Comparison of ENCODE assay signal across 1 cellular context in the genomic region with DNA sequence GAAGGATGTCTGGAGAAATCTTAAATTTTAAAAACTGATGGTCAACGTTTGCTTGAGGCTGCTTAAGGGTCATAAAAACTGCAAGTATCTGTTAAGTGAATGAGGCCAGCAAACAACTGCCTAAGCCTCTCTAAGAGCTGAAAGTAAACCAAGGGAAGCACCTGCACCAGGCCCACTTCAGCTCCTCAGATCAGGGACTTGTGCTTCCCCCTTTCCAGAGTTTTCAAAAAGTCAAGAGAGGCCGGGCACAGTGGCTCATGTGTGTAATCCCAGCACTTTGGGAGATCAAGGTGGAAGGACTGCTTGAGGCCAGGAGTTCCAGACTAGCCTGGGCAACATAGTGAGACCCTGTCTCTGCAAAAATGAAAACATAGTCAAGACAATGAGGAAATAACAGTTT.
TF ChIP-seq lines count a peak whose summit lies in the region.

No MANE protein-coding gene starts in this region.

TF ChIP-seq in HepG2, 621 proteins besides CTCF, POLR2A, EP300 and RAD21 (continued from another document):
- TF ChIP-seq ZIK1 (CRISPR knock-in tag; IDR thresholded peaks at IDR 0.05; ENCODE audit: borderline replicate concordance, low read depth) (no peak), TBX3 (IDR thresholded peaks at IDR 0.05; ENCODE audit: borderline replicate concordance) (no peak), ZNF530 (CRISPR knock-in tag; IDR thresholded peaks at IDR 0.05; ENCODE audit: low read depth) (no peak), IKZF1 (IDR thresholded peaks at IDR 0.05) (no peak), PRPF4 (IDR thresholded peaks at IDR 0.05; ENCODE audit: low read depth, low read length, poor library complexity, severe bottlenecking) (no peak), BCL6 (CRISPR knock-in tag; IDR thresholded peaks at IDR 0.05) (no peak), TBX2 (CRISPR knock-in tag; IDR thresholded peaks at IDR 0.05; ENCODE audit: borderline replicate concordance) (no peak), NFE2 (CRISPR knock-in tag; IDR thresholded peaks at IDR 0.05) (no peak), PHB2 (IDR thresholded peaks at IDR 0.05; ENCODE audit: partially characterized antibody) (no peak), AGO1 (IDR thresholded peaks at IDR 0.05; ENCODE audit: low read depth, low read length, poor library complexity, severe bottlenecking) (no peak), KLF13 (CRISPR knock-in tag; IDR thresholded peaks at IDR 0.05) (no peak), YY1 (IDR thresholded peaks at IDR 0.05; ENCODE audit: insufficient read depth, insufficient replicate concordance, low read depth, low read length) (no peak), ELF4 (CRISPR knock-in tag; IDR thresholded peaks at IDR 0.05; ENCODE audit: borderline replicate concordance) (no peak), THAP9 (CRISPR knock-in tag; IDR thresholded peaks at IDR 0.05; ENCODE audit: borderline replicate concordance) (no peak), EHMT2 (IDR thresholded peaks at IDR 0.05; ENCODE audit: borderline replicate concordance, low read depth, low read length) (no peak)
- TF ChIP-seq, protein P1, sequence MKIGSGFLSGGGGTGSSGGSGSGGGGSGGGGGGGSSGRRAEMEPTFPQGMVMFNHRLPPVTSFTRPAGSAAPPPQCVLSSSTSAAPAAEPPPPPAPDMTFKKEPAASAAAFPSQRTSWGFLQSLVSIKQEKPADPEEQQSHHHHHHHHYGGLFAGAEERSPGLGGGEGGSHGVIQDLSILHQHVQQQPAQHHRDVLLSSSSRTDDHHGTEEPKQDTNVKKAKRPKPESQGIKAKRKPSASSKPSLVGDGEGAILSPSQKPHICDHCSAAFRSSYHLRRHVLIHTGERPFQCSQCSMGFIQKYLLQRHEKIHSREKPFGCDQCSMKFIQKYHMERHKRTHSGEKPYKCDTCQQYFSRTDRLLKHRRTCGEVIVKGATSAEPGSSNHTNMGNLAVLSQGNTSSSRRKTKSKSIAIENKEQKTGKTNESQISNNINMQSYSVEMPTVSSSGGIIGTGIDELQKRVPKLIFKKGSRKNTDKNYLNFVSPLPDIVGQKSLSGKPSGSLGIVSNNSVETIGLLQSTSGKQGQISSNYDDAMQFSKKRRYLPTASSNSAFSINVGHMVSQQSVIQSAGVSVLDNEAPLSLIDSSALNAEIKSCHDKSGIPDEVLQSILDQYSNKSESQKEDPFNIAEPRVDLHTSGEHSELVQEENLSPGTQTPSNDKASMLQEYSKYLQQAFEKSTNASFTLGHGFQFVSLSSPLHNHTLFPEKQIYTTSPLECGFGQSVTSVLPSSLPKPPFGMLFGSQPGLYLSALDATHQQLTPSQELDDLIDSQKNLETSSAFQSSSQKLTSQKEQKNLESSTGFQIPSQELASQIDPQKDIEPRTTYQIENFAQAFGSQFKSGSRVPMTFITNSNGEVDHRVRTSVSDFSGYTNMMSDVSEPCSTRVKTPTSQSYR (CRISPR knock-in tag; IDR thresholded peaks at IDR 0.05; ENCODE audit: borderline replicate concordance), result no peak
- TF ChIP-seq, protein P2, sequence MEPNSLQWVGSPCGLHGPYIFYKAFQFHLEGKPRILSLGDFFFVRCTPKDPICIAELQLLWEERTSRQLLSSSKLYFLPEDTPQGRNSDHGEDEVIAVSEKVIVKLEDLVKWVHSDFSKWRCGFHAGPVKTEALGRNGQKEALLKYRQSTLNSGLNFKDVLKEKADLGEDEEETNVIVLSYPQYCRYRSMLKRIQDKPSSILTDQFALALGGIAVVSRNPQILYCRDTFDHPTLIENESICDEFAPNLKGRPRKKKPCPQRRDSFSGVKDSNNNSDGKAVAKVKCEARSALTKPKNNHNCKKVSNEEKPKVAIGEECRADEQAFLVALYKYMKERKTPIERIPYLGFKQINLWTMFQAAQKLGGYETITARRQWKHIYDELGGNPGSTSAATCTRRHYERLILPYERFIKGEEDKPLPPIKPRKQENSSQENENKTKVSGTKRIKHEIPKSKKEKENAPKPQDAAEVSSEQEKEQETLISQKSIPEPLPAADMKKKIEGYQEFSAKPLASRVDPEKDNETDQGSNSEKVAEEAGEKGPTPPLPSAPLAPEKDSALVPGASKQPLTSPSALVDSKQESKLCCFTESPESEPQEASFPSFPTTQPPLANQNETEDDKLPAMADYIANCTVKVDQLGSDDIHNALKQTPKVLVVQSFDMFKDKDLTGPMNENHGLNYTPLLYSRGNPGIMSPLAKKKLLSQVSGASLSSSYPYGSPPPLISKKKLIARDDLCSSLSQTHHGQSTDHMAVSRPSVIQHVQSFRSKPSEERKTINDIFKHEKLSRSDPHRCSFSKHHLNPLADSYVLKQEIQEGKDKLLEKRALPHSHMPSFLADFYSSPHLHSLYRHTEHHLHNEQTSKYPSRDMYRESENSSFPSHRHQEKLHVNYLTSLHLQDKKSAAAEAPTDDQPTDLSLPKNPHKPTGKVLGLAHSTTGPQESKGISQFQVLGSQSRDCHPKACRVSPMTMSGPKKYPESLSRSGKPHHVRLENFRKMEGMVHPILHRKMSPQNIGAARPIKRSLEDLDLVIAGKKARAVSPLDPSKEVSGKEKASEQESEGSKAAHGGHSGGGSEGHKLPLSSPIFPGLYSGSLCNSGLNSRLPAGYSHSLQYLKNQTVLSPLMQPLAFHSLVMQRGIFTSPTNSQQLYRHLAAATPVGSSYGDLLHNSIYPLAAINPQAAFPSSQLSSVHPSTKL (CRISPR knock-in tag; IDR thresholded peaks at IDR 0.05), result no peak
